In the genomic region with DNA sequence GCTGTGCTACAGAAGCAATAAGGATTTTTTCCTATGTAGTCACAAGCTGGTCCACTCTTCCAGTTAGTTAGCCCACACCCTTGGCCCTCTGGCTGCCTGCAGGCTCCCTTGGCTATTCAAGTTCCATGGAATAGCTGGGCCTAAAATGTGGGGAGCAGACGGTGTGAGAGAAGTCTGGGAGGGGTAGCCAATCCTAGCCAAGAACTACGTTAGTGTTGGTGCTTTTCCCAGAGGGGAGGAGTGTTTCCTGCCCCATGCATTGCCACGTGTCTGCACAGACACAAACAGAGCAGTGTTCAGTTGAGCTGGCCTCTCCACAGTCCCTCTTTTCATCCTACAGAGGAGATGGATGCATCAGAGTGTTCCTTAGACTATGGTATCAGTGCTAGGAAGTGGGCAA, we compare ENCODE assay signal across 11 cellular contexts. TPM values are rescaled to one million over a fixed set of nuclear protein-coding genes. Genes with fewer than 3 reads are reported as not detected.
DNase-seq lines count a peak whose midpoint lies in the region; ATAC-seq and TF ChIP-seq lines count a peak whose summit lies in the region.
"Had no signal": no experiment of that assay in that cellular context is flagged by ENCODE, and none has a peak within 500 bp of the region (broad histone marks: within the 10 kb centered on the region; RNA-seq: fewer than 3 reads in every experiment).

No MANE protein-coding gene starts in this region.

- peak overlapping the region; percentile 57; the same call in 1 of the 2 replicates for H4K91ac ChIP-seq in IMR-90 (ENCODE audit: insufficient read depth, low read depth, low read length)

- no peak overlapping the region for H3K27ac ChIP-seq in IMR-90 (ENCODE audit: insufficient read depth, low read length)
- H3K27ac ChIP-seq in cingulate gyrus (ENCODE audit: low read depth, low read length) = peak overlapping the region; percentile 97
- H3K27ac ChIP-seq in suprapubic skin = peak overlapping the region; percentile 62

- CTCF ChIA-PET in IMR-90 (lab: Yijun Ruan, JAX) = no interaction called here
- CTCF ChIA-PET in T-cell (lab: Charles Lee) = no interaction called here

- TF ChIP-seq CTCF in IMR-90 (conservative IDR thresholded peaks at IDR 0.05; ENCODE audit: low read depth, low read length) = no peak
- TF ChIP-seq CTCF in suprapubic skin (IDR thresholded peaks at IDR 0.05) = no peak

- H3K27me3 ChIP-seq in IMR-90 (ENCODE audit: control insufficient read depth, insufficient read depth, low read length) (no peaks in the 10 kb centered on the region), suprapubic skin (no peaks in the 10 kb centered on the region)

- DNase-seq in IMR-90 = peak; percentile 81
- DNase-seq in inferior parietal cortex (ENCODE audit: extremely low spot score) = peak; percentile 93
- DNase-seq in suprapubic skin (ENCODE audit: low spot score in 2 of 2) = peak in 1 of 2 donors; percentile 74
- DNase-seq in stimulated activated CD4-positive, alpha-beta T cell treated with anti-CD3 and anti-CD28 coated beads, Interleukin-4, amount 100 ng/mL, for 4 hours = no peak
- no peak for DNase-seq in NCI-H1436 (lab: John Stamatoyannopoulos, UW)
- no peak for DNase-seq in iPS-NIHi11 (ENCODE audit: low spot score)
- DNase-seq in T-cell = no peak
- DNase-seq: NCI-H1417 treated with DMSO at 0.1 percent for 48 hours; stimulated activated naive CD4-positive, alpha-beta T cell had no signal

- in situ Hi-C loops in IMR-90 (cut with MboI; ENCODE audit: low sequenced_read_pairs) = no loop called here

- H3K23ac ChIP-seq in IMR-90 (ENCODE audit: low read depth, low read length) = peak overlapping the region; percentile 39; the same call in 1 of the 2 replicates

- H3K18ac ChIP-seq in IMR-90 (ENCODE audit: low read depth, low read length) = no peak overlapping the region

- dilution Hi-C loops in IMR-90 (cut with HindIII; ENCODE audit: low sequenced_read_pairs, unreplicated experiment) = no loop called here

- no peak overlapping the region for H3K9ac ChIP-seq in IMR-90 (ENCODE audit: low read depth, low read length)

- H3K36me3 Mint-ChIP-seq in T-cell = peaks cover 8% of the 10 kb centered on the region

- H3K4me3 ChIP-seq in IMR-90 (ENCODE audit: insufficient read depth, low read depth, low read length) (no peak overlapping the region), suprapubic skin (no peak overlapping the region)
- H3K4me3 ChIP-seq: lung had no signal

- no TSS peak for BruUV-seq in IMR-90 (replicated peaks; lab: Mats Ljungman, UMichigan)

- H3K27me3 Mint-ChIP-seq in T-cell = peaks cover 0 to 13% of the 10 kb centered on the region in 2 donors

- H2BK120ac ChIP-seq in IMR-90 (ENCODE audit: low read depth, low read length) = no peak overlapping the region

- H2AFZ ChIP-seq in IMR-90 (replicated peaks; ENCODE audit: low read length, poor library complexity) = peak overlapping the region; percentile 2

- H3K9me3 ChIP-seq in IMR-90 (ENCODE audit: control insufficient read depth, insufficient read depth, low read length) (peaks cover 2% of the 10 kb centered on the region; the same call in 1 of the 2 replicates), suprapubic skin (no peaks in the 10 kb centered on the region)

- H3K56ac ChIP-seq in IMR-90 (ENCODE audit: extremely low read depth, insufficient read depth, low read length) = no peak overlapping the region

- ATAC-seq in IMR-90 (ENCODE audit: low read depth) (peak; percentile 59), T-cell (replicated peaks in 1 of 4) (no peak)

- H3K4me3 Mint-ChIP-seq in T-cell = no peak overlapping the region

- no peak overlapping the region; a peak in 1 of 4 replicates for H4K8ac ChIP-seq in IMR-90 (ENCODE audit: low read depth in 2 of 2, low read length in 2 of 2)

- H2BK20ac ChIP-seq in IMR-90 (ENCODE audit: low read depth, low read length) = no peak overlapping the region

- H2BK15ac ChIP-seq in IMR-90 (ENCODE audit: low read depth, low read length) = no peak overlapping the region

- peaks cover 40% of the 10 kb centered on the region; the same call in 1 of the 2 replicates for H4K20me1 ChIP-seq in IMR-90 (ENCODE audit: insufficient read depth, low read length)

- no peak overlapping the region for H2AK5ac ChIP-seq in IMR-90 (ENCODE audit: low read depth, low read length)

- peak overlapping the region; percentile 50; the same call in 1 of the 2 replicates for H3K4ac ChIP-seq in IMR-90 (ENCODE audit: low read depth, low read length)

- no peak for TF ChIP-seq EP300 in suprapubic skin (IDR thresholded peaks at IDR 0.05)

- H3K9me1 ChIP-seq in IMR-90 (ENCODE audit: insufficient read depth, low read length) = peaks cover 9% of the 10 kb centered on the region

- TF ChIP-seq POLR2A in IMR-90 (IDR thresholded peaks at IDR 0.05; ENCODE audit: low read depth, low read length) (no peak), suprapubic skin (IDR thresholded peaks at IDR 0.05) (no peak)

- peaks cover 16% of the 10 kb centered on the region for H3K4me1 ChIP-seq in IMR-90 (ENCODE audit: control insufficient read depth, insufficient read depth, low read length)
- peaks cover 24% of the 10 kb centered on the region for H3K4me1 ChIP-seq in suprapubic skin

- H3K79me1 ChIP-seq in IMR-90 (ENCODE audit: low read depth in 1 of 2, low read length in 2 of 2) = peaks cover 28 to 83% of the 10 kb centered on the region in 2 experiments

- POLR2A ChIA-PET in IMR-90 (lab: Charles Lee; ENCODE audit: unreplicated experiment) (no interaction called here), T-cell (lab: Charles Lee) (no interaction called here)

- H3K9me3 Mint-ChIP-seq in T-cell = peaks cover 4 to 15% (median 4%) of the 10 kb centered on the region in 3 donors

- H3K4me1 Mint-ChIP-seq in T-cell = no peaks in the 10 kb centered on the region

- peak overlapping the region; percentile 18 for H2BK5ac ChIP-seq in IMR-90 (ENCODE audit: low read depth, low read length, poor library complexity, severe bottlenecking)

- H3K27ac Mint-ChIP-seq in T-cell = no peak overlapping the region

- intact Hi-C loops in IMR-90 (cut with micrococcal nuclease) = no loop called here

- H3K14ac ChIP-seq in IMR-90 (replicated peaks; ENCODE audit: low read depth, low read length) = no peak overlapping the region; the same call in 1 of the 2 replicates

- no peak overlapping the region for H3K4me2 ChIP-seq in IMR-90 (ENCODE audit: low read depth, low read length)

- peak overlapping the region; percentile 8 for H2AK9ac ChIP-seq in IMR-90 (replicated peaks; ENCODE audit: low read depth, low read length, poor library complexity)

- no CpG with 5 or more reads among the region's 3 CpGs for WGBS in IMR-90 (ENCODE audit: extremely low coverage in 2 of 2, insufficient read length in 1 of 2), 2 experiments
- WGBS in suprapubic skin = 9% methylated on average over 3 of the region's 3 CpGs

- no peak for TF ChIP-seq RAD21 in IMR-90 (IDR thresholded peaks at IDR 0.05; ENCODE audit: low read length)

- H3K36me3 ChIP-seq in IMR-90 (ENCODE audit: control insufficient read depth, insufficient read depth, low read length) (no peaks in the 10 kb centered on the region), suprapubic skin (no peaks in the 10 kb centered on the region)

- H4K5ac ChIP-seq in IMR-90 (ENCODE audit: low read depth, low read length) = no peak overlapping the region

TF ChIP-seq in IMR-90, 13 proteins besides CTCF, POLR2A, EP300 and RAD21:
- TF ChIP-seq BHLHE40 (IDR thresholded peaks at IDR 0.05; ENCODE audit: low read depth, low read length) (no peak), NFE2L2 (IDR thresholded peaks at IDR 0.05; ENCODE audit: low read depth, low read length) (no peak), CHD1 (IDR thresholded peaks at IDR 0.05; ENCODE audit: low read depth, low read length) (no peak), MXI1 (IDR thresholded peaks at IDR 0.05; ENCODE audit: borderline replicate concordance, low read depth, low read length) (peak; percentile 87; the same call in 1 of the 2 replicates), ELK1 (IDR thresholded peaks at IDR 0.05; ENCODE audit: borderline replicate concordance, low read depth, low read length) (no peak), RFX5 (IDR thresholded peaks at IDR 0.05; ENCODE audit: low read depth, low read length) (no peak), MAZ (IDR thresholded peaks at IDR 0.05; ENCODE audit: borderline replicate concordance, low read depth, low read length) (no peak), RCOR1 (IDR thresholded peaks at IDR 0.05; ENCODE audit: insufficient replicate concordance, low read length) (no peak), FOS (IDR thresholded peaks at IDR 0.05; ENCODE audit: low read depth, low read length) (no peak), SMC3 (IDR thresholded peaks at IDR 0.05; ENCODE audit: low read depth, low read length) (no peak), CEBPB (IDR thresholded peaks at IDR 0.05; ENCODE audit: low read depth, low read length) (no peak)
- TF ChIP-seq, protein P1, sequence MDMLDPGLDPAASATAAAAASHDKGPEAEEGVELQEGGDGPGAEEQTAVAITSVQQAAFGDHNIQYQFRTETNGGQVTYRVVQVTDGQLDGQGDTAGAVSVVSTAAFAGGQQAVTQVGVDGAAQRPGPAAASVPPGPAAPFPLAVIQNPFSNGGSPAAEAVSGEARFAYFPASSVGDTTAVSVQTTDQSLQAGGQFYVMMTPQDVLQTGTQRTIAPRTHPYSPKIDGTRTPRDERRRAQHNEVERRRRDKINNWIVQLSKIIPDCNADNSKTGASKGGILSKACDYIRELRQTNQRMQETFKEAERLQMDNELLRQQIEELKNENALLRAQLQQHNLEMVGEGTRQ (IDR thresholded peaks at IDR 0.05; ENCODE audit: low read depth, low read length) = peak; percentile 51; the same call in 1 of the 2 replicates
TF ChIP-seq in IMR-90: peak in this region for 2.

RNA-seq across cellular contexts. Expression of gene IPO9, which starts 59.0 kb away (rescaled TPM):
- total RNA-seq in IMR-90 (2012; rRNA removed) (13.9 and 14.0 TPM in 2 replicates), suprapubic skin (10 to 100 TPM; 12.9 to 25.6 (median 19.8) TPM), T-cell (10 to 100 TPM; 28.2 to 39.9 (median 36.9) TPM)
- 23.4 and 29.6 TPM in 2 replicates for polyA plus RNA-seq in IMR-90 (2012; rRNA removed)
- polyA plus RNA-seq in IMR-90 (2012; cell fraction: cytosol; rRNA removed) = 10.4 and 14.0 TPM in 2 replicates
- polyA plus RNA-seq in IMR-90 (2012; cell fraction: nucleus; rRNA removed; ENCODE audit: low replicate concordance) = 18.1 and 35.9 TPM in 2 replicates

Comparison
In these comparisons a context has a peak if more than half of its experiments do, and no peak if none do; other contexts are left out.
1. DNase-seq: peak in IMR-90 (single experiment) and inferior parietal cortex (single experiment); none in stimulated activated CD4-positive, alpha-beta T cell treated with anti-CD3 and anti-CD28 coated beads, Interleukin-4, amount 100 ng/mL, for 4 hours (0 of 2), NCI-H1436 (single experiment), iPS-NIHi11 (single experiment) and T-cell (0 of 34).